1 cellular context compared by ENCODE assay signal in the genomic region with DNA sequence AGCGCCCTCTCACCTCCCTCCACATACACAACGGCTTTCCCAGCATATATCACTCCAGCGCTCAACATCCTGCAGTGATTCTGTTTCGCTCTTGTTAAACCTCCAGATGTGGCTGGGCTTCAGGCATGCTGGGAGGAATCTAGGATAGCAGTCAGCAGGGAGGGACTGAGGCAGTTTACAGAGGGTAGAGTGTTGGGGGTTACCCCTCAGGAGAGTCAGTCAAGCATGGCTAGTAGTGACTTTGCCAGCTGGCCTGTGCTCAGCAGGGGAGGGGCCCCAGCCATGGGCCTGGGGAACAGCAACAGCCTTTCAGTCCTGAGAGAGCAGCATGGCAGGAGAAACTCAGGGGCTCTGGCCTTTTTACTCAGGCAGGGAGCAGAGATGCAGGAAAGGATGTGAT.
TF ChIP-seq lines count a peak whose summit lies in the region.

No MANE protein-coding gene starts in this region.

TF ChIP-seq in SK-N-SH treated with all-trans-retinoic acid at 6 μM for 48 hours, 23 proteins besides CTCF, POLR2A, EP300 and RAD21 (continued from another document):
- TF ChIP-seq, protein P1, sequence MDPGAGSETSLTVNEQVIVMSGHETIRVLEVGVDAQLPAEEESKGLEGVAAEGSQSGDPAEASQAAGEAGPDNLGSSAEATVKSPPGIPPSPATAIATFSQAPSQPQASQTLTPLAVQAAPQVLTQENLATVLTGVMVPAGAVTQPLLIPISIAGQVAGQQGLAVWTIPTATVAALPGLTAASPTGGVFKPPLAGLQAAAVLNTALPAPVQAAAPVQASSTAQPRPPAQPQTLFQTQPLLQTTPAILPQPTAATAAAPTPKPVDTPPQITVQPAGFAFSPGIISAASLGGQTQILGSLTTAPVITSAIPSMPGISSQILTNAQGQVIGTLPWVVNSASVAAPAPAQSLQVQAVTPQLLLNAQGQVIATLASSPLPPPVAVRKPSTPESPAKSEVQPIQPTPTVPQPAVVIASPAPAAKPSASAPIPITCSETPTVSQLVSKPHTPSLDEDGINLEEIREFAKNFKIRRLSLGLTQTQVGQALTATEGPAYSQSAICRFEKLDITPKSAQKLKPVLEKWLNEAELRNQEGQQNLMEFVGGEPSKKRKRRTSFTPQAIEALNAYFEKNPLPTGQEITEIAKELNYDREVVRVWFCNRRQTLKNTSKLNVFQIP (CRISPR knock-in tag; IDR thresholded peaks at IDR 0.05; ENCODE audit: borderline replicate concordance, low read depth), result no peak
- TF ChIP-seq TCF4 (CRISPR knock-in tag; IDR thresholded peaks at IDR 0.05; ENCODE audit: borderline replicate concordance) (no peak), ZNF565 (CRISPR knock-in tag; conservative IDR thresholded peaks at IDR 0.05; ENCODE audit: low read depth) (no peak), OSR1 (CRISPR knock-in tag; IDR thresholded peaks at IDR 0.05) (no peak), SNAI2 (CRISPR knock-in tag; IDR thresholded peaks at IDR 0.05) (no peak), ZFP30 (CRISPR knock-in tag; IDR thresholded peaks at IDR 0.05) (no peak), TOX (CRISPR knock-in tag; IDR thresholded peaks at IDR 0.05; ENCODE audit: borderline replicate concordance) (no peak), ZC3H10 (CRISPR knock-in tag; IDR thresholded peaks at IDR 0.05) (no peak), ZFP3 (CRISPR knock-in tag; IDR thresholded peaks at IDR 0.05) (no peak), ZNF70 (CRISPR knock-in tag; IDR thresholded peaks at IDR 0.05) (no peak), ISL1 (CRISPR knock-in tag; IDR thresholded peaks at IDR 0.05) (no peak), BACH2 (CRISPR knock-in tag; IDR thresholded peaks at IDR 0.05; ENCODE audit: borderline replicate concordance) (no peak), RARB (CRISPR knock-in tag; IDR thresholded peaks at IDR 0.05) (no peak), ZNF8 (CRISPR knock-in tag; IDR thresholded peaks at IDR 0.05) (no peak), ESRRG (CRISPR knock-in tag; IDR thresholded peaks at IDR 0.05) (no peak)
- TF ChIP-seq, protein P2, sequence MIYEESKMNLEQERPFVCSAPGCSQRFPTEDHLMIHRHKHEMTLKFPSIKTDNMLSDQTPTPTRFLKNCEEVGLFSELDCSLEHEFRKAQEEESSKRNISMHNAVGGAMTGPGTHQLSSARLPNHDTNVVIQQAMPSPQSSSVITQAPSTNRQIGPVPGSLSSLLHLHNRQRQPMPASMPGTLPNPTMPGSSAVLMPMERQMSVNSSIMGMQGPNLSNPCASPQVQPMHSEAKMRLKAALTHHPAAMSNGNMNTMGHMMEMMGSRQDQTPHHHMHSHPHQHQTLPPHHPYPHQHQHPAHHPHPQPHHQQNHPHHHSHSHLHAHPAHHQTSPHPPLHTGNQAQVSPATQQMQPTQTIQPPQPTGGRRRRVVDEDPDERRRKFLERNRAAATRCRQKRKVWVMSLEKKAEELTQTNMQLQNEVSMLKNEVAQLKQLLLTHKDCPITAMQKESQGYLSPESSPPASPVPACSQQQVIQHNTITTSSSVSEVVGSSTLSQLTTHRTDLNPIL (CRISPR knock-in tag; IDR thresholded peaks at IDR 0.05; ENCODE audit: low read depth), result no peak
- TF ChIP-seq, protein P3, sequence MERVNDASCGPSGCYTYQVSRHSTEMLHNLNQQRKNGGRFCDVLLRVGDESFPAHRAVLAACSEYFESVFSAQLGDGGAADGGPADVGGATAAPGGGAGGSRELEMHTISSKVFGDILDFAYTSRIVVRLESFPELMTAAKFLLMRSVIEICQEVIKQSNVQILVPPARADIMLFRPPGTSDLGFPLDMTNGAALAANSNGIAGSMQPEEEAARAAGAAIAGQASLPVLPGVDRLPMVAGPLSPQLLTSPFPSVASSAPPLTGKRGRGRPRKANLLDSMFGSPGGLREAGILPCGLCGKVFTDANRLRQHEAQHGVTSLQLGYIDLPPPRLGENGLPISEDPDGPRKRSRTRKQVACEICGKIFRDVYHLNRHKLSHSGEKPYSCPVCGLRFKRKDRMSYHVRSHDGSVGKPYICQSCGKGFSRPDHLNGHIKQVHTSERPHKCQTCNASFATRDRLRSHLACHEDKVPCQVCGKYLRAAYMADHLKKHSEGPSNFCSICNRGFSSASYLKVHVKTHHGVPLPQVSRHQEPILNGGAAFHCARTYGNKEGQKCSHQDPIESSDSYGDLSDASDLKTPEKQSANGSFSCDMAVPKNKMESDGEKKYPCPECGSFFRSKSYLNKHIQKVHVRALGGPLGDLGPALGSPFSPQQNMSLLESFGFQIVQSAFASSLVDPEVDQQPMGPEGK (CRISPR knock-in tag; IDR thresholded peaks at IDR 0.05; ENCODE audit: borderline replicate concordance), result no peak
